Comparison of ENCODE assay signal across 23 cellular contexts in the genomic region with DNA sequence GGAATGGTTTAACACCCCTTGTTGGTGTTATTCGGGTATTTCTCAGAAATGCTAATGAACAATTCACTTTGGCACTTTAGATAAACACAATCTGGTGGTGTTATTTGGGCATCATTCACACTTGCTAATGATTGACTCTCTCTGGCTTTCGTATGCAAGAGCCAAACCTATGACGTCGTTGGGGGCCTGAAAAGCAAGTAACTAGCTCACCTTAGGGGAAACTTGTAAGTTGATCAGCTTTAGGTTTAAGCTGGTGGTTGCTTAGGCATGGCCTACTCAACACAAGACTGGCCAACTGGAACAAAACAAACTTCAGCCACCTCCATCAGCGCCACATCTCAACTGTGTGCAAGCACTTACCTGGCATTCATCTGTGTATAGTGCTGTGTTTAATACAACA. TPM values are rescaled to one million over a fixed set of nuclear protein-coding genes. Genes with fewer than 3 reads are reported as not detected.
"Had no signal": no experiment of that assay in that cellular context is flagged by ENCODE, and none has a peak within 500 bp of the region (broad histone marks: within the 10 kb centered on the region; RNA-seq: fewer than 3 reads in every experiment).

No MANE protein-coding gene starts in this region.

- H3K27me3 ChIP-seq: testis had no signal

- H3K4me1 Mint-ChIP-seq: immature natural killer cell had no signal

- H3K36me3 ChIP-seq: left ventricle myocardium inferior, pancreas had no signal

- H3K27ac ChIP-seq: left ventricle myocardium inferior, pancreas, testis had no signal

- H3K4me1 ChIP-seq: left ventricle myocardium inferior, pancreas, testis had no signal

- H3K9me3 Mint-ChIP-seq: neural crest cell; stimulated activated naive CD8-positive, alpha-beta T cell treated with anti-CD3 and anti-CD28 coated beads, Interleukin-15, Interleukin-2, amounts not matched to agents 100 ng/mL and 50 ng/mL, for 24 hours; T-helper 2 cell treated with Interferon-gamma antibody and Interleukin-4, amounts not matched to agents 5 μg/mL and 100 μg/mL, for 36 hours had no signal

- H3K4me3 Mint-ChIP-seq: activated naive CD8-positive, alpha-beta T cell treated with anti-CD3 and anti-CD28 coated beads, Interleukin-2, amount 10 ng/mL, durations not matched to agents 7 days and 5 days; immature natural killer cell; neural crest cell; stimulated activated naive CD8-positive, alpha-beta T cell treated with anti-CD3 and anti-CD28 coated beads, Interleukin-15, Interleukin-2, amounts not matched to agents 100 ng/mL and 50 ng/mL, for 24 hours; T-helper 2 cell treated with Interferon-gamma antibody and Interleukin-4, amounts not matched to agents 5 μg/mL and 100 μg/mL, for 36 hours had no signal

- ATAC-seq: activated CD4-positive, CD25-positive, alpha-beta regulatory T cell treated with anti-CD3 and anti-CD28 coated beads, Interleukin-2, amount 50 U/mL, for 24 hours; esophagus mucosa; pancreas had no signal

- H3K9me3 ChIP-seq: left ventricle myocardium inferior, pancreas, testis had no signal

- DNase-seq: activated CD4-positive, alpha-beta T cell treated with anti-CD3 and anti-CD28 coated beads, Interleukin-2, amount 50 U/mL, for 4 hours; activated gamma-delta T cell; activated naive CD8-positive, alpha-beta T cell treated with anti-CD3 and anti-CD28 coated beads, Interleukin-2, amount 10 ng/mL, durations not matched to agents 7 days and 5 days; activated T-cell treated with anti-CD3 and anti-CD28 coated beads, Interleukin-2, amount 50 U/mL, for 48 hours; anterior cingulate cortex; cerebellar nuclear complex; dermis blood vessel endothelial cell; hypothalamus; immature natural killer cell; left ventricle myocardium inferior; pancreas; retina; stimulated activated CD4-positive, alpha-beta T cell treated with anti-CD3 and anti-CD28 coated beads, Interleukin-15, amount 100 ng/mL, for 24 hours; stimulated activated CD4-positive, alpha-beta T cell treated with anti-CD3 and anti-CD28 coated beads, Interleukin-4, amount 100 ng/mL, for 24 hours; testis had no signal

- H3K27ac Mint-ChIP-seq: activated naive CD8-positive, alpha-beta T cell treated with anti-CD3 and anti-CD28 coated beads, Interleukin-2, amount 10 ng/mL, durations not matched to agents 7 days and 5 days; immature natural killer cell; stimulated activated naive CD8-positive, alpha-beta T cell treated with anti-CD3 and anti-CD28 coated beads, Interleukin-15, Interleukin-2, amounts not matched to agents 100 ng/mL and 50 ng/mL, for 24 hours; T-helper 2 cell treated with Interferon-gamma antibody and Interleukin-4, amounts not matched to agents 5 μg/mL and 100 μg/mL, for 36 hours had no signal

- FAIRE-seq: pancreas had no signal

- H3K4me3 ChIP-seq: left ventricle myocardium inferior, pancreas, testis had no signal

- H3K36me3 Mint-ChIP-seq: activated naive CD8-positive, alpha-beta T cell treated with anti-CD3 and anti-CD28 coated beads, Interleukin-2, amount 10 ng/mL, durations not matched to agents 7 days and 5 days had no signal

RNA-seq across cellular contexts. Expression of gene OLIG3, which starts 24.4 kb away (rescaled TPM):
- total RNA-seq: activated naive CD8-positive, alpha-beta T cell treated with anti-CD3 and anti-CD28 coated beads, Interleukin-2, amount 10 ng/mL, durations not matched to agents 7 days and 5 days; dermis blood vessel endothelial cell; esophagus mucosa; glomerular endothelial cell; left ventricle myocardium inferior; mesenteric fat pad; testis; urinary bladder had no signal
- polyA plus RNA-seq: immature natural killer cell, urinary bladder had no signal
